In the genomic region with DNA sequence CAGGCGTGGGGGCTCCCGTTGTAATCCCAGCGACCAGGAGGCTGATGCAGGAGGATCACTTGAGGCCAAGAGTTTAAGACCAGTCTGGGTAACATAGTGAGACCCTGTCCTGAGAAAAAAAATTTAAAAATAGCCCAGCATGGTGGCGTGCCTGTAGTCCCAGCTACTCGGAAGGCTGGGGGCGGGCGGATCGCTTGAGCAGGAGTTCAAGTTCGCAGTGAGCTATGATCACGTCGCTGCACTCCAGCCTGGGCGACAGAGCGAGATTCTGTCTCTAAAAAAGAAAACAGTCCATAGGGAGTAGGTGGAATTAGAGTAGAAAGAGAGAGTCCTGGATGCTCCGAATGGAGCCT, we compare ENCODE assay signal across 8 cellular contexts.
A peak's percentile ranks its signal among the peaks of the same experiment; 100 is the strongest.
DNase-seq lines count a peak whose midpoint lies in the region; ATAC-seq, FAIRE-seq and TF ChIP-seq lines count a peak whose summit lies in the region.

No MANE protein-coding gene starts in this region.

- no peaks in the 10 kb centered on the region for H3K27me3 ChIP-seq in rectal smooth muscle tissue (ENCODE audit: control insufficient read depth, insufficient read depth, low read length)

- no peak for TF ChIP-seq CTCF in foreskin fibroblast (IDR thresholded peaks at IDR 0.05; ENCODE audit: low read depth, low read length)

- DNase-seq in T-helper 9 cell (peak; percentile 1), foreskin fibroblast (no peak), DMS153 (lab: John Stamatoyannopoulos, UW) (no peak), RCC 7860 (ENCODE audit: low spot score) (no peak)

- peaks cover 2% of the 10 kb centered on the region; the same call in 1 of the 2 replicates for H3K36me3 ChIP-seq in ES-I3 (ENCODE audit: insufficient read depth, low read length)
- H3K36me3 ChIP-seq in rectal smooth muscle tissue (ENCODE audit: control insufficient read depth, insufficient read depth, low read length): no peaks in the 10 kb centered on the region

- H3K4me1 ChIP-seq in ES-I3 (ENCODE audit: insufficient read depth, low read length) (peaks cover 4% of the 10 kb centered on the region; the same call in 1 of the 2 replicates), rectal smooth muscle tissue (ENCODE audit: control insufficient read depth, insufficient read depth, low read length) (no peaks in the 10 kb centered on the region)

- no peak for FAIRE-seq in RCC 7860 (lab: Jason Lieb, UNC)

- no peaks in the 10 kb centered on the region for H3K9me3 ChIP-seq in ES-I3 (ENCODE audit: control insufficient read depth, insufficient read depth, low read length)

- no peak for ATAC-seq in GM21360 (IDR thresholded peaks at IDR 0.05; ENCODE audit: unreplicated experiment)
- ATAC-seq in HG02610 (IDR thresholded peaks at IDR 0.05; ENCODE audit: unreplicated experiment): no peak

- H3K4me3 ChIP-seq in foreskin fibroblast (ENCODE audit: low read depth in 1 of 2, low read length in 2 of 2): peak overlapping the region; percentile 59 to 80
- peak overlapping the region; percentile 44 for H3K4me3 ChIP-seq in rectal smooth muscle tissue (ENCODE audit: low read length)

- peak overlapping the region; percentile 41 for H3K27ac ChIP-seq in rectal smooth muscle tissue (ENCODE audit: low read depth, low read length)

- H3K9ac ChIP-seq in ES-I3 (ENCODE audit: low read depth, low read length) (peak overlapping the region; percentile 71; the same call in 1 of the 2 replicates), rectal smooth muscle tissue (ENCODE audit: low read length) (no peak overlapping the region)
